1 cellular context compared by ENCODE assay signal in the genomic region with DNA sequence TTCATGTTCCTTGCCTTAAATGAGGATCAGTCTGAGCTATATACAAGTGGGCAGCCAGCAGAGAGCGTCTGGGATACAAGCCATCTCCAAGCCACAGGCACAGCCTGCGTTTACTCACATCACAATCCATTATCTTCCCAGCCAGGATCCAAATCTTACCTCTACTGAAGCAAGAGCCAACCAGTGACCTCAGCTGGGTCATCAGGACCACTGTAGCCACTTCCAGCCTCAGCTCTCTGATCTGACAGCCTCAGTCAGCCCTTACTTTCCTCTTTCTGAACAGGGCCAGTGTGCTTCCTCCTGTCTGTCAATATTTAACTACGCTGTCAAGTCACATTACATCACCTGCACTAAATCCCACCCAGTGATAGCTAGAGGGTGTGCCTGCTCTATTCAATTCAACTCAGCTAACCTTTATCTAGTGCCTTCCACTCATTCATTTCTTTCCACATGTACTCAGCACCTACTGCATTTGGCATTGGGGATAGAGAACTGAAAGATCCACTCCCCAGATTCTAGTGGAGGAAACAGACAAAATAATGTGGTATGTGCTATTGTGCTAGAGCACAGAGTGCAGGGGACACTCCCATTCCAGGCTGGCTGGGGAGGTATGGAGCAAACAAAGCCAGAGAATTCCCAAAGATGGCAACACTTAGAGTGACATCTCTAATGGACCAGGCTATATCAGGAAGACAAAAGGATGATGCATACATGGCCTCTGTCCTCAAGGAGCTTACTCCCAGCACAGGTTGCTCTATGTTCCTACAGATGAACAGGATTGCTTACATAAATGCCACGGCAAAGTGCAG.
TF ChIP-seq lines count a peak whose summit lies in the region.

No MANE protein-coding gene starts in this region.

TF ChIP-seq in IMR-90, 13 proteins besides CTCF, POLR2A, EP300 and RAD21 (continued from another document):
- TF ChIP-seq CHD1 (IDR thresholded peaks at IDR 0.05; ENCODE audit: low read depth, low read length) (no peak), NFE2L2 (IDR thresholded peaks at IDR 0.05; ENCODE audit: low read depth, low read length) (no peak), MAZ (IDR thresholded peaks at IDR 0.05; ENCODE audit: borderline replicate concordance, low read depth, low read length) (no peak), MAFK (IDR thresholded peaks at IDR 0.05; ENCODE audit: low read depth, low read length) (no peak)
- TF ChIP-seq, protein P1, sequence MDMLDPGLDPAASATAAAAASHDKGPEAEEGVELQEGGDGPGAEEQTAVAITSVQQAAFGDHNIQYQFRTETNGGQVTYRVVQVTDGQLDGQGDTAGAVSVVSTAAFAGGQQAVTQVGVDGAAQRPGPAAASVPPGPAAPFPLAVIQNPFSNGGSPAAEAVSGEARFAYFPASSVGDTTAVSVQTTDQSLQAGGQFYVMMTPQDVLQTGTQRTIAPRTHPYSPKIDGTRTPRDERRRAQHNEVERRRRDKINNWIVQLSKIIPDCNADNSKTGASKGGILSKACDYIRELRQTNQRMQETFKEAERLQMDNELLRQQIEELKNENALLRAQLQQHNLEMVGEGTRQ (IDR thresholded peaks at IDR 0.05; ENCODE audit: low read depth, low read length) = no peak
